Comparison of ENCODE assay signal across 8 cellular contexts in genomic region chr1:244322181-244322580, GRCh38.
A peak's percentile ranks its signal among the peaks of the same experiment; 100 is the strongest.
DNase-seq lines count a peak whose midpoint lies in the region; ATAC-seq and TF ChIP-seq lines count a peak whose summit lies in the region.

No MANE protein-coding gene starts in this region.

- no peak for TF ChIP-seq CTCF in lung (IDR thresholded peaks at IDR 0.05; ENCODE audit: control extremely low read depth, extremely low read depth)
- no peak for TF ChIP-seq CTCF in transverse colon (IDR thresholded peaks at IDR 0.05)

- no peak overlapping the region for H3K4me3 Mint-ChIP-seq in activated T-cell treated with anti-CD3 and anti-CD28 coated beads, Interleukin-2, amount 50 U/mL, for 72 hours
- no peak overlapping the region for H3K4me3 Mint-ChIP-seq in activated T-cell treated with anti-CD3 and anti-CD28 coated beads, Interleukin-2, amount 50 U/mL, for 4 hours

- WGBS in lung, 2 donors = 84 to 91% methylated on average over 1 of the region's 1 CpG
- 78 to 100% methylated on average over 1 of the region's 1 CpG for WGBS in transverse colon (ENCODE audit: low coverage in 1 of 2), 2 donors

- peak overlapping the region; percentile 64 for H3K9ac ChIP-seq in adipocyte (ENCODE audit: low read length)

- in situ Hi-C loops in transverse colon (cut with MboI; ENCODE audit: low pct_ligation_motif_present in 1 of 4, low pct_unique_long_range_greater_than_20kb in 1 of 4, low sequenced_read_pairs in 3 of 4) (no loop called here), G401 (cut with HindIII; ENCODE audit: low sequenced_read_pairs) (no loop called here)

- H3K27ac Mint-ChIP-seq in activated T-cell treated with anti-CD3 and anti-CD28 coated beads, Interleukin-2, amount 50 U/mL, for 72 hours = peak overlapping the region; percentile 99

- H3K4me3 ChIP-seq in adipocyte (ENCODE audit: low read length) = peak overlapping the region; percentile 23
- no peak overlapping the region for H3K4me3 ChIP-seq in lung
- H3K4me3 ChIP-seq in transverse colon = no peak overlapping the region

- intact Hi-C loops in transverse colon (cut with DNase I; ENCODE audit: low total_unique reads) = no loop called here

- H3K36me3 ChIP-seq in adipocyte (ENCODE audit: control insufficient read depth, insufficient read depth, low read length, severe bottlenecking) (no peaks in the 10 kb centered on the region), lung (ENCODE audit: control insufficient read depth in 2 of 2, insufficient read depth in 2 of 2, low read length in 2 of 2) (no peaks in the 10 kb centered on the region), transverse colon (no peaks in the 10 kb centered on the region)

- no peak for TF ChIP-seq EP300 in transverse colon (IDR thresholded peaks at IDR 0.05; ENCODE audit: low read depth)

- no peak for ATAC-seq in activated T-cell treated with anti-CD3 and anti-CD28 coated beads, Interleukin-2, amount 50 U/mL, for 72 hours (replicated peaks in 1 of 2)
- no peak for ATAC-seq in activated T-cell treated with anti-CD3 and anti-CD28 coated beads, Interleukin-2, amount 50 U/mL, for 4 hours
- no peak for ATAC-seq in lung (ENCODE audit: insufficient read depth, low FRiP score)
- no peak for ATAC-seq in GM18505 (IDR thresholded peaks at IDR 0.05; ENCODE audit: unreplicated experiment)

- H3K36me3 Mint-ChIP-seq in activated T-cell treated with anti-CD3 and anti-CD28 coated beads, Interleukin-2, amount 50 U/mL, for 72 hours (ENCODE audit: insufficient read depth in 2 of 2) = peaks cover 0 to 2% of the 10 kb centered on the region in 2 donors
- H3K36me3 Mint-ChIP-seq in activated T-cell treated with anti-CD3 and anti-CD28 coated beads, Interleukin-2, amount 50 U/mL, for 4 hours (ENCODE audit: insufficient read depth) = no peaks in the 10 kb centered on the region

- DNase-seq in activated T-cell treated with anti-CD3 and anti-CD28 coated beads, Interleukin-2, amount 50 U/mL, for 72 hours = no peak
- no peak for DNase-seq in activated T-cell treated with anti-CD3 and anti-CD28 coated beads, Interleukin-2, amount 50 U/mL, for 4 hours
- DNase-seq in adipocyte (ENCODE audit: low read depth) (no peak), lung (ENCODE audit: low spot score) (peak; percentile 24), transverse colon (no peak), DMS53 (lab: John Stamatoyannopoulos, UW) (no peak), G401 (ENCODE audit: low spot score) (no peak)

- H3K27ac ChIP-seq in lung (ENCODE audit: low read depth in 1 of 2, low read length in 1 of 2) (peak overlapping the region in 1 of 2 donors; percentile 66), transverse colon (peak overlapping the region; percentile 64 to 73 (median 70))

- H3K27me3 Mint-ChIP-seq in activated T-cell treated with anti-CD3 and anti-CD28 coated beads, Interleukin-2, amount 50 U/mL, for 72 hours (ENCODE audit: low read depth) = no peaks in the 10 kb centered on the region
- H3K27me3 Mint-ChIP-seq in activated T-cell treated with anti-CD3 and anti-CD28 coated beads, Interleukin-2, amount 50 U/mL, for 4 hours (ENCODE audit: low read depth) = no peaks in the 10 kb centered on the region

- peaks cover 42% of the 10 kb centered on the region for H3K4me1 Mint-ChIP-seq in activated T-cell treated with anti-CD3 and anti-CD28 coated beads, Interleukin-2, amount 50 U/mL, for 72 hours (ENCODE audit: low read depth)
- H3K4me1 Mint-ChIP-seq in activated T-cell treated with anti-CD3 and anti-CD28 coated beads, Interleukin-2, amount 50 U/mL, for 4 hours (ENCODE audit: low read depth) = peaks cover 60% of the 10 kb centered on the region

- no peaks in the 10 kb centered on the region for H3K9me3 Mint-ChIP-seq in activated T-cell treated with anti-CD3 and anti-CD28 coated beads, Interleukin-2, amount 50 U/mL, for 72 hours
- H3K9me3 Mint-ChIP-seq in activated T-cell treated with anti-CD3 and anti-CD28 coated beads, Interleukin-2, amount 50 U/mL, for 4 hours = no peaks in the 10 kb centered on the region

- TF ChIP-seq POLR2A in transverse colon (IDR thresholded peaks at IDR 0.05) = no peak
- no peak for TF ChIP-seq POLR2A in GM18505 (IDR thresholded peaks at IDR 0.05; ENCODE audit: borderline replicate concordance, extremely low read depth, insufficient read depth, insufficient read length)

- peaks cover 23% of the 10 kb centered on the region for H3K4me1 ChIP-seq in adipocyte (ENCODE audit: control insufficient read depth, insufficient read depth, low read length)
- H3K4me1 ChIP-seq in lung (ENCODE audit: control insufficient read depth in 2 of 2, insufficient read depth in 2 of 2, low read length in 2 of 2) = peaks cover 3 to 6% of the 10 kb centered on the region in 2 donors
- peaks cover 0 to 35% (median 7%) of the 10 kb centered on the region in 4 donors for H3K4me1 ChIP-seq in transverse colon

- H3K27me3 ChIP-seq in adipocyte (replicated peaks; ENCODE audit: control insufficient read depth, insufficient read depth, low read length) (no peaks in the 10 kb centered on the region), lung (ENCODE audit: control insufficient read depth, insufficient read depth) (no peaks in the 10 kb centered on the region), transverse colon (no peaks in the 10 kb centered on the region)

- H3K9me3 ChIP-seq in adipocyte (ENCODE audit: control insufficient read depth, low read length) = no peaks in the 10 kb centered on the region
- peaks cover 0 to 2% of the 10 kb centered on the region in 2 donors for H3K9me3 ChIP-seq in lung (ENCODE audit: control insufficient read depth in 2 of 2, insufficient read depth in 1 of 2, low read length in 1 of 2)
- no peaks in the 10 kb centered on the region for H3K9me3 ChIP-seq in transverse colon
